In the genomic region with DNA sequence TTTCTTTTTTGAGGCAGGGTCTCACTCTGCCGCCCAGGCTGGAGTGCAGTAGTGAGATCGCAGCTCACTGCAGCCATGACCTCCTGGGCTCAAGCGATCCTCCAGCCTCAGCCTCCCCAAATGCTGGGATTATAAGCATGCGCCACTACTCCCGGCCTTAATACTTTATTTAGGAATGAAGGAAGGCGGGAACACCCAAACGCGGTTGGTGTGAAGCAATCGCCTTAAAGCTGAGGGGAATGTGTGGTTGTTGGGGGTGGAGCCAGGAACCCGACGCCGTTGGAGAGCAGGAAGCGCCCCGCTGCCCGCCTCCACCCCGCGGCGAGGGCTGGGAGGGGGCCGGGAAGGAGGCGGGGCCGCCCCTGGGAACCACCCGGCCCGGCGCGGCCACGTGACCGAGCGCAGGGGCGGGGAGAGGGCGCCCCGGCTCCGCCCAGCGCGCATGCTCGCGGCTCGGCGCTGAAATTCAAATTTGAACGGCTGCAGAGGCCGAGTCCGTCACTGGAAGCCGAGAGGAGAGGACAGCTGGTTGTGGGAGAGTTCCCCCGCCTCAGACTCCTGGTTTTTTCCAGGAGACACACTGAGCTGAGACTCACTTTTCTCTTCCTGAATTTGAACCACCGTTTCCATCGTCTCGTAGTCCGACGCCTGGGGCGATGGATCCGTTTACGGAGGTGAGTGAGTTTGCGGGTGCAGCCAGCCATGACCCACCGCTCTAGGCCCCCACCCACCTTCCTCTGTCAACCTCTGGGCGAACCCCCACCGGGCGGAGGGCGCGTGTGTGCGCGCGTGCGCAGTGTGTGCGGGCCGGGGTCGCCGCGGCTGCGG, we compare ENCODE assay signal across 8 cellular contexts. TPM values are rescaled to one million over a fixed set of nuclear protein-coding genes. Genes with fewer than 3 reads are reported as not detected.
DNase-seq lines count a peak whose midpoint lies in the region; ATAC-seq, FAIRE-seq and TF ChIP-seq lines count a peak whose summit lies in the region.

A gene with protein sequence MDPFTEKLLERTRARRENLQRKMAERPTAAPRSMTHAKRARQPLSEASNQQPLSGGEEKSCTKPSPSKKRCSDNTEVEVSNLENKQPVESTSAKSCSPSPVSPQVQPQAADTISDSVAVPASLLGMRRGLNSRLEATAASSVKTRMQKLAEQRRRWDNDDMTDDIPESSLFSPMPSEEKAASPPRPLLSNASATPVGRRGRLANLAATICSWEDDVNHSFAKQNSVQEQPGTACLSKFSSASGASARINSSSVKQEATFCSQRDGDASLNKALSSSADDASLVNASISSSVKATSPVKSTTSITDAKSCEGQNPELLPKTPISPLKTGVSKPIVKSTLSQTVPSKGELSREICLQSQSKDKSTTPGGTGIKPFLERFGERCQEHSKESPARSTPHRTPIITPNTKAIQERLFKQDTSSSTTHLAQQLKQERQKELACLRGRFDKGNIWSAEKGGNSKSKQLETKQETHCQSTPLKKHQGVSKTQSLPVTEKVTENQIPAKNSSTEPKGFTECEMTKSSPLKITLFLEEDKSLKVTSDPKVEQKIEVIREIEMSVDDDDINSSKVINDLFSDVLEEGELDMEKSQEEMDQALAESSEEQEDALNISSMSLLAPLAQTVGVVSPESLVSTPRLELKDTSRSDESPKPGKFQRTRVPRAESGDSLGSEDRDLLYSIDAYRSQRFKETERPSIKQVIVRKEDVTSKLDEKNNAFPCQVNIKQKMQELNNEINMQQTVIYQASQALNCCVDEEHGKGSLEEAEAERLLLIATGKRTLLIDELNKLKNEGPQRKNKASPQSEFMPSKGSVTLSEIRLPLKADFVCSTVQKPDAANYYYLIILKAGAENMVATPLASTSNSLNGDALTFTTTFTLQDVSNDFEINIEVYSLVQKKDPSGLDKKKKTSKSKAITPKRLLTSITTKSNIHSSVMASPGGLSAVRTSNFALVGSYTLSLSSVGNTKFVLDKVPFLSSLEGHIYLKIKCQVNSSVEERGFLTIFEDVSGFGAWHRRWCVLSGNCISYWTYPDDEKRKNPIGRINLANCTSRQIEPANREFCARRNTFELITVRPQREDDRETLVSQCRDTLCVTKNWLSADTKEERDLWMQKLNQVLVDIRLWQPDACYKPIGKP (plus strand): TSS at position 492 of the 828 bp plus-strand sequence. CDS start 165 bp downstream, at position 657.

- H3K27ac Mint-ChIP-seq in type B pancreatic cell: peak within 1 kb of the TSS; percentile 91

- TF ChIP-seq CTCF in heart right ventricle (IDR thresholded peaks at IDR 0.05) (no peak), type B pancreatic cell (conservative IDR thresholded peaks at IDR 0.05) (no peak)

- peaks cover 4% of the 10 kb centered on the region for H3K36me3 Mint-ChIP-seq in type B pancreatic cell

- peaks cover 22% of the 10 kb centered on the region for H3K4me1 Mint-ChIP-seq in type B pancreatic cell (ENCODE audit: unreplicated experiment)

- H3K27me3 ChIP-seq in heart right ventricle: no peaks in the 10 kb centered on the region

- H3K4me1 ChIP-seq in heart right ventricle: peaks cover 2 to 30% (median 18%) of the 10 kb centered on the region in 9 donors

- intact Hi-C loops in heart right ventricle (cut with DNase I) (no loop called here), posterior cingulate gyrus (cut with DNase I) (no loop called here)

- H3K27ac ChIP-seq in heart right ventricle: peak within 1 kb of the TSS in 9 of 10 donors; percentile 23 to 83 (median 64)

- H3K36me3 ChIP-seq in heart right ventricle: no peaks in the 10 kb centered on the region

- ATAC-seq in HG02759 (IDR thresholded peaks at IDR 0.05; ENCODE audit: unreplicated experiment) (peak; percentile 88), heart right ventricle (peak; percentile 99 to 100 (median 100))

- DNase-seq in GM12892 (ENCODE audit: insufficient read length): peak; percentile 89
- DNase-seq in NCI-H1417 (lab: John Stamatoyannopoulos, UW): peak; percentile 93 to 96 (median 95)
- DNase-seq in T-helper 1 cell: peak; percentile 74 to 87 (median 76)
- peak; percentile 94 for DNase-seq in amniotic epithelial cell (ENCODE audit: low read depth)
- DNase-seq in heart right ventricle: peak; percentile 90 to 91
- DNase-seq in posterior cingulate gyrus: peak; percentile 81 to 99 (median 88)
- peak; percentile 93 for DNase-seq in type B pancreatic cell (ENCODE audit: extremely low spot score, unreplicated experiment)

- H3K27me3 Mint-ChIP-seq in type B pancreatic cell: no peaks in the 10 kb centered on the region

- FAIRE-seq in GM12892 (lab: Jason Lieb, UNC): peak; percentile 84

- TF ChIP-seq POLR2A in GM12892 (IDR thresholded peaks at IDR 0.05; ENCODE audit: low read depth, low read length): peak; percentile 70

- H3K4me3 Mint-ChIP-seq in type B pancreatic cell: peak within 1 kb of the TSS; percentile 90

- H3K4me3 ChIP-seq in heart right ventricle: peak within 1 kb of the TSS; percentile 51 to 89 (median 68)

- no peaks in the 10 kb centered on the region for H3K9me3 ChIP-seq in heart right ventricle

- 3 to 4% methylated on average over 68 of the region's 68 CpGs for WGBS in heart right ventricle, 2 donors

- H3K9me3 Mint-ChIP-seq in type B pancreatic cell: no peaks in the 10 kb centered on the region

RNA-seq across cellular contexts. Expression of the gene that starts here (rescaled TPM):
- 9.1 TPM for polyA plus RNA-seq in GM12892 (2012; ENCODE audit: missing spikeins)
- total RNA-seq in heart right ventricle (10 to 100 TPM in 1 of 10 donors, 1 to 10 TPM in 9; 1.3 to 13.4 (median 2.1) TPM), type B pancreatic cell (ENCODE audit: low replicate concordance) (23.8 and 68.3 TPM in 2 replicates)
- under 1 TPM; 0.38 to 0.51 TPM for polyA plus RNA-seq in heart right ventricle

Comparison
In these comparisons a context has a peak if more than half of its experiments do, and no peak if none do; other contexts are left out.
1. Peak in every context shown above with its lines: DNase-seq, ATAC-seq, H3K4me3 ChIP-seq and H3K27ac ChIP-seq.